8 cellular contexts compared by ENCODE assay signal in genomic region chr16:88453621-88454314, GRCh38. TPM values are rescaled to one million over a fixed set of nuclear protein-coding genes. Genes with fewer than 3 reads are reported as not detected.
DNase-seq lines count a peak whose midpoint lies in the region; ATAC-seq and TF ChIP-seq lines count a peak whose summit lies in the region.

No MANE protein-coding gene starts in this region.

- H3K27me3 Mint-ChIP-seq in activated T-helper 2 cell treated with anti-CD3 and anti-CD28 coated beads, Interferon-gamma antibody, Interleukin-2, Interleukin-4, amounts not matched to agents 10 μg/mL and 5 μg/mL and 100 μg/mL, durations not matched to agents 14 hours and 24 hours and 36 hours (ENCODE audit: low read depth): peaks cover 8% of the 10 kb centered on the region

- no peak for TF ChIP-seq CTCF in AG09309 (IDR thresholded peaks at IDR 0.05; ENCODE audit: control insufficient read depth, insufficient read depth, low read depth, low read length, missing control alignments)

- intact Hi-C loops in activated T-helper 2 cell treated with anti-CD3 and anti-CD28 coated beads, Interferon-gamma antibody, Interleukin-2, Interleukin-4, amounts not matched to agents 10 μg/mL and 5 μg/mL and 100 μg/mL, durations not matched to agents 14 hours and 24 hours and 36 hours (cut with micrococcal nuclease): loop anchor here (2.0 to 10.0 kb wide), 6 partner anchors 81 to 1066 kb away; partner anchors contain the start of genes BANP, CYBA and PIEZO1

- no peaks in the 10 kb centered on the region for H3K9me3 Mint-ChIP-seq in activated T-helper 2 cell treated with anti-CD3 and anti-CD28 coated beads, Interferon-gamma antibody, Interleukin-2, Interleukin-4, amounts not matched to agents 10 μg/mL and 5 μg/mL and 100 μg/mL, durations not matched to agents 14 hours and 24 hours and 36 hours

- H3K4me3 ChIP-seq in AG09309 (ENCODE audit: control insufficient read depth, low read depth, low read length): peak overlapping the region; percentile 51
- peak overlapping the region; percentile 17 for H3K4me3 ChIP-seq in iPS-11a (ENCODE audit: low read depth, low read length)

- peaks cover 23% of the 10 kb centered on the region for H3K4me1 Mint-ChIP-seq in activated T-helper 2 cell treated with anti-CD3 and anti-CD28 coated beads, Interferon-gamma antibody, Interleukin-2, Interleukin-4, amounts not matched to agents 10 μg/mL and 5 μg/mL and 100 μg/mL, durations not matched to agents 14 hours and 24 hours and 36 hours (ENCODE audit: low read depth)

- DNase-seq in AG09309 (ENCODE audit: low read depth) (no peak), globus pallidus (ENCODE audit: low spot score) (no peak)
- DNase-seq in activated T-helper 2 cell treated with anti-CD3 and anti-CD28 coated beads, Interferon-gamma antibody, Interleukin-2, Interleukin-4, amounts not matched to agents 10 μg/mL and 5 μg/mL and 100 μg/mL, durations not matched to agents 14 hours and 24 hours and 36 hours (ENCODE audit: low spot score): peak; percentile 37
- DNase-seq in stimulated activated CD8-positive, alpha-beta memory T cell treated with anti-CD3 and anti-CD28 coated beads, Interleukin-2, amount 100 ng/mL, for 48 hours (ENCODE audit: low read depth in 2 of 2): peak; percentile 23 to 43

- ATAC-seq in HG02885 (IDR thresholded peaks at IDR 0.05; ENCODE audit: poor library complexity, unreplicated experiment) (peak; percentile 0), GM21423 (IDR thresholded peaks at IDR 0.05; ENCODE audit: unreplicated experiment) (no peak), GM21447 (IDR thresholded peaks at IDR 0.05; ENCODE audit: unreplicated experiment) (no peak)

- no peaks in the 10 kb centered on the region for H3K36me3 Mint-ChIP-seq in activated T-helper 2 cell treated with anti-CD3 and anti-CD28 coated beads, Interferon-gamma antibody, Interleukin-2, Interleukin-4, amounts not matched to agents 10 μg/mL and 5 μg/mL and 100 μg/mL, durations not matched to agents 14 hours and 24 hours and 36 hours (ENCODE audit: low read depth)

- peak overlapping the region; percentile 91 for H3K4me3 Mint-ChIP-seq in activated T-helper 2 cell treated with anti-CD3 and anti-CD28 coated beads, Interferon-gamma antibody, Interleukin-2, Interleukin-4, amounts not matched to agents 10 μg/mL and 5 μg/mL and 100 μg/mL, durations not matched to agents 14 hours and 24 hours and 36 hours (ENCODE audit: low read depth)

- no peak overlapping the region for H3K27ac Mint-ChIP-seq in activated T-helper 2 cell treated with anti-CD3 and anti-CD28 coated beads, Interferon-gamma antibody, Interleukin-2, Interleukin-4, amounts not matched to agents 10 μg/mL and 5 μg/mL and 100 μg/mL, durations not matched to agents 14 hours and 24 hours and 36 hours

RNA-seq across cellular contexts. Expression of gene ZFPM1, which starts 0.7 kb away (rescaled TPM):
- 12.9 and 14.5 TPM in 2 replicates for total RNA-seq in activated T-helper 2 cell treated with anti-CD3 and anti-CD28 coated beads, Interferon-gamma antibody, Interleukin-2, Interleukin-4, amounts not matched to agents 10 μg/mL and 5 μg/mL and 100 μg/mL, durations not matched to agents 14 hours and 24 hours and 36 hours

Comparison
In these comparisons a context has a peak if more than half of its experiments do, and no peak if none do; other contexts are left out.
1. DNase-seq: peak in activated T-helper 2 cell treated with anti-CD3 and anti-CD28 coated beads, Interferon-gamma antibody, Interleukin-2, Interleukin-4, amounts not matched to agents 10 μg/mL and 5 μg/mL and 100 μg/mL, durations not matched to agents 14 hours and 24 hours and 36 hours (single experiment) and stimulated activated CD8-positive, alpha-beta memory T cell treated with anti-CD3 and anti-CD28 coated beads, Interleukin-2, amount 100 ng/mL, for 48 hours (2 of 2); none in AG09309 (single experiment) and globus pallidus (single experiment).